8 cellular contexts compared by ENCODE assay signal in genomic region chr11:61429691-61430582, GRCh38. TPM values are rescaled to one million over a fixed set of nuclear protein-coding genes. Genes with fewer than 3 reads are reported as not detected.
DNase-seq lines count a peak whose midpoint lies in the region; ATAC-seq, FAIRE-seq and TF ChIP-seq lines count a peak whose summit lies in the region.

Gene CPSF7 (minus strand): TSS chr11:61429975. CDS start chr11:61429235, 740 bp downstream.
Gene SDHAF2 (plus strand): TSS chr11:61430124. CDS start chr11:61430147, 23 bp downstream.

- no peaks in the 10 kb centered on the region for H3K27me3 ChIP-seq in AG04450 (ENCODE audit: control insufficient read depth, insufficient read depth, low read length)
- no peaks in the 10 kb centered on the region for H3K27me3 ChIP-seq in bronchial epithelial cell (ENCODE audit: control insufficient read depth, insufficient read depth, low read length)
- H3K27me3 ChIP-seq in small intestine (ENCODE audit: control insufficient read depth in 2 of 2, insufficient read depth in 2 of 2, low read length in 2 of 2) = no peaks in the 10 kb centered on the region

- peaks cover 2 to 3% of the 10 kb centered on the region in 2 donors for H3K4me1 ChIP-seq in small intestine (ENCODE audit: control insufficient read depth in 2 of 2, insufficient read depth in 1 of 2, low read depth in 1 of 2, low read length in 1 of 2)

- CTCF ChIA-PET in AG04450 (lab: Charles Lee) (interaction anchor here (0.7 to 3.1 kb wide), 8 partner anchors 9 to 208 kb away, joined by 3 to 18 read pairs (median 4); no protein-coding TSS in a partner anchor), WTC11 (lab: Charles Lee) (interaction anchor here (0.6 to 2.1 kb wide), 18 partner anchors 17 to 208 kb away, joined by 3 to 27 read pairs (median 6); partner anchors contain the start of genes CYB561A3, LRRC10B and TMEM216)

- DNase-seq in AG04450 (ENCODE audit: low read depth, low spot score) (peak; percentile 77), NCI-H226 (peak; percentile 97), WTC11 (ENCODE audit: low spot score) (peak; percentile 97), bronchial epithelial cell (ENCODE audit: low read depth) (peak; percentile 84), iPS-NIHi11 (ENCODE audit: low spot score) (peak; percentile 96), small intestine (peak; percentile 95)

- peak; percentile 88 for ATAC-seq in GM18909 (IDR thresholded peaks at IDR 0.05; ENCODE audit: poor library complexity, unreplicated experiment)
- peak; percentile 87 for ATAC-seq in HG03159 (IDR thresholded peaks at IDR 0.05; ENCODE audit: unreplicated experiment)
- peak; percentile 86 for ATAC-seq in WTC11

- peaks cover 39% of the 10 kb centered on the region for H3K36me3 Mint-ChIP-seq in WTC11

- POLR2A ChIA-PET in AG04450 (lab: Yijun Ruan, JAX) (interaction anchor here (0.7 to 1.7 kb wide), 6 partner anchors 9 to 385 kb away, joined by 3 to 17 read pairs (median 4); partner anchors contain the start of genes CYB561A3, TMEM138 and TMEM216), WTC11 (lab: Charles Lee) (interaction anchor here (0.5 to 1.8 kb wide), 10 partner anchors 9 to 148 kb away, joined by 3 to 15 read pairs (median 4); partner anchors contain the start of genes CYB561A3, TMEM138 and TMEM216)

- no peak for TF ChIP-seq CTCF in AG04450 (IDR thresholded peaks at IDR 0.05; ENCODE audit: low read depth, low read length)
- no peak for TF ChIP-seq CTCF in WTC11 (IDR thresholded peaks at IDR 0.05)
- TF ChIP-seq CTCF in bronchial epithelial cell (IDR thresholded peaks at IDR 0.05; ENCODE audit: insufficient read depth, low read length, severe bottlenecking) = no peak

- peak within 1 kb of the TSS; percentile 100 for H3K4me3 Mint-ChIP-seq in WTC11

- FAIRE-seq in bronchial epithelial cell (lab: Jason Lieb, UNC) (no peak), small intestine (lab: Jason Lieb, UNC) (no peak)

- no peaks in the 10 kb centered on the region for H3K9me3 Mint-ChIP-seq in WTC11

- peak within 1 kb of the TSS; percentile 100 for H3K27ac Mint-ChIP-seq in WTC11

- H3K36me3 ChIP-seq in bronchial epithelial cell (ENCODE audit: control insufficient read depth, insufficient read depth, low read length) = peaks cover 14% of the 10 kb centered on the region
- H3K36me3 ChIP-seq in small intestine (ENCODE audit: control insufficient read depth in 2 of 2, insufficient read depth in 2 of 2, low read length in 2 of 2) = peaks cover 6 to 13% of the 10 kb centered on the region in 2 donors

- 0 to 1% (median 0%) methylated on average over 80 to 82 of the region's 82 CpGs for WGBS in small intestine, 3 donors

- no peaks in the 10 kb centered on the region for H3K27me3 Mint-ChIP-seq in WTC11 (ENCODE audit: low read depth)

- peaks cover 4% of the 10 kb centered on the region; the same call in 1 of the 2 replicates for H3K9me3 ChIP-seq in AG04450 (ENCODE audit: control insufficient read depth, insufficient read depth, low read length)
- no peaks in the 10 kb centered on the region for H3K9me3 ChIP-seq in small intestine (ENCODE audit: control insufficient read depth, low read depth)

- H3K27ac ChIP-seq in AG04450 (ENCODE audit: low read depth, low read length) = peak within 1 kb of the TSS; percentile 96
- peak within 1 kb of the TSS; percentile 89 to 98 for H3K27ac ChIP-seq in small intestine (ENCODE audit: low read depth in 1 of 2, low read length in 1 of 2)

- H3K4me3 ChIP-seq in AG04450 (ENCODE audit: low read depth, low read length) (peak within 1 kb of the TSS; percentile 100), bronchial epithelial cell (ENCODE audit: low read depth, low read length) (peak within 1 kb of the TSS; percentile 97), small intestine (ENCODE audit: low read depth in 1 of 2, low read length in 2 of 2) (peak within 1 kb of the TSS; percentile 87 to 96)

- peaks cover 20% of the 10 kb centered on the region for H3K4me1 Mint-ChIP-seq in WTC11

TF ChIP-seq in WTC11, 78 proteins besides CTCF, POLR2A, EP300 and RAD21 (continues in another document):
- peak; percentile 58; the same call in 1 of the 2 replicates for TF ChIP-seq PREB (CRISPR knock-in tag; IDR thresholded peaks at IDR 0.05; ENCODE audit: borderline replicate concordance)
- peak; percentile 83 for TF ChIP-seq MAX (CRISPR knock-in tag; IDR thresholded peaks at IDR 0.05)
- TF ChIP-seq TP53 (CRISPR knock-in tag; IDR thresholded peaks at IDR 0.05) = 0 out of 2 replicates have a peak, but pooled peaks have one; percentile 61
- TF ChIP-seq, protein P1, sequence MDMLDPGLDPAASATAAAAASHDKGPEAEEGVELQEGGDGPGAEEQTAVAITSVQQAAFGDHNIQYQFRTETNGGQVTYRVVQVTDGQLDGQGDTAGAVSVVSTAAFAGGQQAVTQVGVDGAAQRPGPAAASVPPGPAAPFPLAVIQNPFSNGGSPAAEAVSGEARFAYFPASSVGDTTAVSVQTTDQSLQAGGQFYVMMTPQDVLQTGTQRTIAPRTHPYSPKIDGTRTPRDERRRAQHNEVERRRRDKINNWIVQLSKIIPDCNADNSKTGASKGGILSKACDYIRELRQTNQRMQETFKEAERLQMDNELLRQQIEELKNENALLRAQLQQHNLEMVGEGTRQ (CRISPR knock-in tag; IDR thresholded peaks at IDR 0.05) = peak; percentile 72
- peak; percentile 39; the same call in 1 of the 2 replicates for TF ChIP-seq CDX4 (CRISPR knock-in tag; IDR thresholded peaks at IDR 0.05; ENCODE audit: borderline replicate concordance)
- peak; percentile 85; the same call in 1 of the 2 replicates for TF ChIP-seq SP1 (CRISPR knock-in tag; conservative IDR thresholded peaks at IDR 0.05)
- peak; percentile 43; the same call in 1 of the 2 replicates for TF ChIP-seq SMAD4 (CRISPR knock-in tag; IDR thresholded peaks at IDR 0.05)
- TF ChIP-seq FOXP1 (CRISPR knock-in tag; IDR thresholded peaks at IDR 0.05; ENCODE audit: borderline replicate concordance) = peak; percentile 89
- TF ChIP-seq HMGXB4 (CRISPR knock-in tag; IDR thresholded peaks at IDR 0.05) = peak; percentile 93; the same call in 1 of the 2 replicates
- TF ChIP-seq, protein P2, sequence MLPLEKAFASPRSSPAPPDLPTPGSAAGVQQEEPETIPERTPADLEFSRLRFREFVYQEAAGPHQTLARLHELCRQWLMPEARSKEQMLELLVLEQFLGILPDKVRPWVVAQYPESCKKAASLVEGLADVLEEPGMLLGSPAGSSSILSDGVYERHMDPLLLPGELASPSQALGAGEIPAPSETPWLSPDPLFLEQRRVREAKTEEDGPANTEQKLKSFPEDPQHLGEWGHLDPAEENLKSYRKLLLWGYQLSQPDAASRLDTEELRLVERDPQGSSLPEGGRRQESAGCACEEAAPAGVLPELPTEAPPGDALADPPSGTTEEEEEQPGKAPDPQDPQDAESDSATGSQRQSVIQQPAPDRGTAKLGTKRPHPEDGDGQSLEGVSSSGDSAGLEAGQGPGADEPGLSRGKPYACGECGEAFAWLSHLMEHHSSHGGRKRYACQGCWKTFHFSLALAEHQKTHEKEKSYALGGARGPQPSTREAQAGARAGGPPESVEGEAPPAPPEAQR (CRISPR knock-in tag; IDR thresholded peaks at IDR 0.05) = no peak
- 0 out of 2 replicates have a peak, but pooled peaks have one; percentile 69 for TF ChIP-seq NR3C1 (CRISPR knock-in tag; conservative IDR thresholded peaks at IDR 0.05; ENCODE audit: low read depth)

RNA-seq across cellular contexts. Expression of gene CPSF7, which starts in this region (rescaled TPM):
- 37.3 and 40.3 TPM in 2 replicates for polyA plus RNA-seq in AG04450 (2011; rRNA removed)
- polyA minus RNA-seq in AG04450 (2011; rRNA and poly(A)+ RNA removed) = 45.7 and 50.7 TPM in 2 replicates
- total RNA-seq in WTC11 (2021) = 86.0 to 90.7 TPM (median 88.3 TPM) in 3 replicates
- total RNA-seq in bronchial epithelial cell = 10.8 and 11.9 TPM in 2 replicates
- 10 to 100 TPM; 30.3 to 56.4 (median 39.1) TPM for polyA plus RNA-seq in small intestine

RNA-seq across cellular contexts. Expression of gene SDHAF2, which starts in this region (rescaled TPM):
- 71.6 and 86.5 TPM in 2 replicates for polyA plus RNA-seq in AG04450 (2011; rRNA removed)
- polyA minus RNA-seq in AG04450 (2011; rRNA and poly(A)+ RNA removed) = 59.9 and 74.6 TPM in 2 replicates
- 36.2 to 36.8 TPM (median 36.5 TPM) in 3 replicates for total RNA-seq in WTC11 (2021)
- total RNA-seq in bronchial epithelial cell = 35.3 and 51.3 TPM in 2 replicates
- 10 to 100 TPM; 43.9 to 63.0 (median 59.5) TPM for polyA plus RNA-seq in small intestine

Comparison
In these comparisons a context has a peak if more than half of its experiments do, and no peak if none do; other contexts are left out.
1. Peak in every context shown above with its lines: DNase-seq, ATAC-seq, H3K4me3 ChIP-seq and H3K27ac ChIP-seq.